32 cellular contexts compared by ENCODE assay signal in genomic region chr1:217921126-217921900, GRCh38.
DNase-seq lines count a peak whose midpoint lies in the region; FAIRE-seq and TF ChIP-seq lines count a peak whose summit lies in the region.
"Had no signal": no experiment of that assay in that cellular context is flagged by ENCODE, and none has a peak within 500 bp of the region (broad histone marks: within the 10 kb centered on the region; RNA-seq: fewer than 3 reads in every experiment).

No MANE protein-coding gene starts in this region.

- no peaks in the 10 kb centered on the region for H3K9me3 ChIP-seq in astrocyte (ENCODE audit: insufficient read depth, low read depth, low read length)
- H3K9me3 ChIP-seq: adrenal gland, gastroesophageal sphincter, ovary, suprapubic skin had no signal

- H3K79me2 ChIP-seq in astrocyte (ENCODE audit: insufficient read depth, low read length), result no peaks in the 10 kb centered on the region
- no peaks in the 10 kb centered on the region for H3K79me2 ChIP-seq in mesendoderm (ENCODE audit: control insufficient read depth, insufficient read depth, low read length)

- DNase-seq in DMS153 (lab: John Stamatoyannopoulos, UW) (peak; percentile 34), DMS153 treated with DMSO at 0.1 percent for 48 hours (lab: John Stamatoyannopoulos, UW; ENCODE audit: unreplicated experiment) (no peak), HT1080 (ENCODE audit: low read depth) (peak; percentile 61), astrocyte (ENCODE audit: low read depth) (peak; percentile 25), mesendoderm (peak; percentile 47), hypothalamus (lab: John Stamatoyannopoulos, UW) (no peak), lower leg skin (ENCODE audit: low spot score in 2 of 2) (no peak)
- no peak for DNase-seq in activated CD4-positive, CD25-positive, alpha-beta regulatory T cell treated with anti-CD3 and anti-CD28 coated beads, Interleukin-2, amount 50 U/mL, for 72 hours
- DNase-seq: activated CD4-positive, alpha-beta T cell treated with anti-CD3 and anti-CD28 coated beads for 1 hour; activated CD8-positive, alpha-beta T cell treated with anti-CD3 and anti-CD28 coated beads for 36 hours; activated naive CD4-positive, alpha-beta T cell treated with anti-CD3 and anti-CD28 coated beads for 36 hours; adrenal gland; COR-L47; dorsolateral prefrontal cortex; HCEC 1CT; Karpas-422; left cardiac atrium; MV-4-11; NCI-H1436; NCI-H2081 treated with DMSO at 0.1 percent for 48 hours; NCI-H345; NCI-H748 treated with DMSO at 0.1 percent for 48 hours; nephron progenitor cell; ovary; small intestine; stimulated activated naive CD4-positive, alpha-beta T cell had no signal

- TF ChIP-seq CTCF in astrocyte (IDR thresholded peaks at IDR 0.05; ENCODE audit: insufficient read depth, low read depth, low read length) (no peak), lower leg skin (IDR thresholded peaks at IDR 0.05) (no peak)

- no peaks in the 10 kb centered on the region for H3K9me3 Mint-ChIP-seq in astrocyte (ENCODE audit: unreplicated experiment)
- H3K9me3 Mint-ChIP-seq: activated CD8-positive, alpha-beta T cell treated with anti-CD3 and anti-CD28 coated beads for 36 hours; activated naive CD4-positive, alpha-beta T cell treated with anti-CD3 and anti-CD28 coated beads for 36 hours; nephron progenitor cell had no signal

- peaks cover 30% of the 10 kb centered on the region for H3K27me3 Mint-ChIP-seq in astrocyte (ENCODE audit: low read depth, unreplicated experiment)
- H3K27me3 Mint-ChIP-seq: brain had no signal

- H3K23ac ChIP-seq in mesendoderm (ENCODE audit: low read length), result no peak overlapping the region

- no peak overlapping the region for H3K27ac Mint-ChIP-seq in astrocyte (ENCODE audit: unreplicated experiment)
- H3K27ac Mint-ChIP-seq: activated CD8-positive, alpha-beta T cell treated with anti-CD3 and anti-CD28 coated beads for 36 hours; activated naive CD4-positive, alpha-beta T cell treated with anti-CD3 and anti-CD28 coated beads for 36 hours; brain had no signal

- H3K4me1 ChIP-seq in astrocyte (ENCODE audit: insufficient read depth, low read length) (peaks cover 2% of the 10 kb centered on the region), mesendoderm (ENCODE audit: control insufficient read depth, low read depth, low read length) (no peaks in the 10 kb centered on the region)
- H3K4me1 ChIP-seq: adrenal gland, gastroesophageal sphincter, suprapubic skin had no signal

- H3K4ac ChIP-seq in mesendoderm (ENCODE audit: low read depth, low read length), result no peak overlapping the region

- no peaks in the 10 kb centered on the region for H3K36me3 ChIP-seq in astrocyte (ENCODE audit: insufficient read depth, low read length)
- no peaks in the 10 kb centered on the region for H3K36me3 ChIP-seq in mesendoderm (ENCODE audit: control insufficient read depth, insufficient read depth, low read length)
- H3K36me3 ChIP-seq: adrenal gland, gastroesophageal sphincter, ovary, suprapubic skin had no signal

- no peak overlapping the region for H2BK120ac ChIP-seq in mesendoderm (ENCODE audit: low read depth, low read length)

- H3K36me3 Mint-ChIP-seq in astrocyte (ENCODE audit: low read depth, unreplicated experiment), result no peaks in the 10 kb centered on the region
- H3K36me3 Mint-ChIP-seq: brain had no signal

- H3K79me1 ChIP-seq in mesendoderm (ENCODE audit: low read length), result no peaks in the 10 kb centered on the region

- H3K4me3 Mint-ChIP-seq in astrocyte (ENCODE audit: unreplicated experiment), result no peak overlapping the region
- H3K4me3 Mint-ChIP-seq: activated CD8-positive, alpha-beta T cell treated with anti-CD3 and anti-CD28 coated beads for 36 hours; activated naive CD4-positive, alpha-beta T cell treated with anti-CD3 and anti-CD28 coated beads for 36 hours; brain; nephron progenitor cell had no signal

- H3K27ac ChIP-seq in astrocyte (ENCODE audit: low read depth, low read length) (no peak overlapping the region), mesendoderm (ENCODE audit: low read depth, low read length) (no peak overlapping the region)
- H3K27ac ChIP-seq: 22Rv1, adrenal gland, C4-2B, gastroesophageal sphincter, ovary, suprapubic skin had no signal

- no peak overlapping the region for H2BK5ac ChIP-seq in mesendoderm (ENCODE audit: low read length)

- no peak for TF ChIP-seq POLR2A in lower leg skin (IDR thresholded peaks at IDR 0.05)

- no peak overlapping the region for H4K5ac ChIP-seq in mesendoderm (ENCODE audit: low read length)

- H2AK5ac ChIP-seq in mesendoderm (ENCODE audit: low read length), result no peak overlapping the region

- intact Hi-C loops in lower leg skin (cut with DNase I; ENCODE audit: low total_unique reads), result no loop called here

- H3K18ac ChIP-seq in mesendoderm (ENCODE audit: low read length), result no peak overlapping the region

- no peaks in the 10 kb centered on the region for H3K4me1 Mint-ChIP-seq in astrocyte (ENCODE audit: low read depth, unreplicated experiment)

- H3K27me3 ChIP-seq in astrocyte (ENCODE audit: insufficient read depth, low read length) (peaks cover 4% of the 10 kb centered on the region), mesendoderm (ENCODE audit: insufficient read depth, low read length, poor library complexity) (no peaks in the 10 kb centered on the region)
- H3K27me3 ChIP-seq: ovary had no signal

- no CpG with 5 or more reads among the region's 7 CpGs for WGBS in mesendoderm (ENCODE audit: extremely low coverage, insufficient coverage, low lambda C conversion rate)
- WGBS in lower leg skin, 2 donors, result 79% methylated on average over 7 of the region's 7 CpGs

- H2BK15ac ChIP-seq in mesendoderm (replicated peaks; ENCODE audit: low read depth), result no peak overlapping the region

- H3K4me2 ChIP-seq in astrocyte (ENCODE audit: low read length) (no peak overlapping the region), mesendoderm (ENCODE audit: low read length) (no peak overlapping the region)

- H3K9ac ChIP-seq in astrocyte (ENCODE audit: low read length), result no peak overlapping the region
- no peak overlapping the region for H3K9ac ChIP-seq in mesendoderm (ENCODE audit: low read length)

- H3K4me3 ChIP-seq in astrocyte (ENCODE audit: insufficient read depth, low read depth, low read length) (no peak overlapping the region), mesendoderm (ENCODE audit: low read length) (no peak overlapping the region), lower leg skin (ENCODE audit: low read depth, poor library complexity, severe bottlenecking) (no peak overlapping the region)
- H3K4me3 ChIP-seq: adrenal gland, gastroesophageal sphincter, GM12878, ovary, suprapubic skin had no signal

- H2AFZ ChIP-seq in astrocyte (ENCODE audit: low read depth, low read length), result no peak overlapping the region

- no peak overlapping the region for H4K8ac ChIP-seq in mesendoderm (ENCODE audit: low read depth, low read length)

- FAIRE-seq in astrocyte (lab: Jason Lieb, UNC), result no peak
- FAIRE-seq: GM12878, small intestine had no signal

- no peak overlapping the region for H3K56ac ChIP-seq in mesendoderm (ENCODE audit: low read length)

- no peaks in the 10 kb centered on the region for H4K20me1 ChIP-seq in astrocyte (ENCODE audit: insufficient read depth, low read length)

Comparison
In these comparisons a context has a peak if more than half of its experiments do, and no peak if none do; other contexts are left out.
1. DNase-seq: peak in DMS153 (single experiment), HT1080 (single experiment), astrocyte (single experiment) and mesendoderm (single experiment); none in DMS153 treated with DMSO at 0.1 percent for 48 hours (single experiment), hypothalamus (0 of 51), activated CD4-positive, CD25-positive, alpha-beta regulatory T cell treated with anti-CD3 and anti-CD28 coated beads, Interleukin-2, amount 50 U/mL, for 72 hours (single experiment) and lower leg skin (0 of 2).